Comparison of ENCODE assay signal across 28 cellular contexts in genomic region chr3:112782481-112782880, GRCh38.
A peak's percentile ranks its signal among the peaks of the same experiment; 100 is the strongest.
DNase-seq lines count a peak whose midpoint lies in the region; ATAC-seq, FAIRE-seq and TF ChIP-seq lines count a peak whose summit lies in the region.
"Had no signal": no experiment of that assay in that cellular context is flagged by ENCODE, and none has a peak within 500 bp of the region (broad histone marks: within the 10 kb centered on the region; RNA-seq: fewer than 3 reads in every experiment).

No MANE protein-coding gene starts in this region.

- H3K27me3 ChIP-seq in K562 (ENCODE audit: control insufficient read depth in 2 of 2, insufficient read depth in 2 of 2, low read length in 2 of 2): no peaks in the 10 kb centered on the region
- H3K27me3 ChIP-seq in Caco-2 (replicated peaks; ENCODE audit: control insufficient read depth, insufficient read depth, low read length): no peaks in the 10 kb centered on the region
- no peaks in the 10 kb centered on the region for H3K27me3 ChIP-seq in body of pancreas
- H3K27me3 ChIP-seq: SJSA1 had no signal

- H3K27me3 Mint-ChIP-seq in Caco-2 (ENCODE audit: insufficient read depth, unreplicated experiment): no peaks in the 10 kb centered on the region
- H3K27me3 Mint-ChIP-seq: B cell had no signal

- H3K9me1 ChIP-seq in K562 (ENCODE audit: control insufficient read depth, insufficient read depth, low read length): no peaks in the 10 kb centered on the region

- no peaks in the 10 kb centered on the region for H3K36me3 Mint-ChIP-seq in Caco-2 (ENCODE audit: insufficient read depth, unreplicated experiment)

- no peak overlapping the region for H3K4me2 ChIP-seq in K562 (ENCODE audit: insufficient read depth, low read length)
- H3K4me2 ChIP-seq: KMS-11, PC-9 had no signal

- no peaks in the 10 kb centered on the region for H3K9me3 Mint-ChIP-seq in Caco-2 (ENCODE audit: unreplicated experiment)

- H3K79me2 ChIP-seq in K562 (ENCODE audit: control insufficient read depth, insufficient read depth, low read length): no peaks in the 10 kb centered on the region

- TF ChIP-seq POLR2A in K562 (conservative IDR thresholded peaks at IDR 0.05) (no peak), body of pancreas (IDR thresholded peaks at IDR 0.05) (no peak)

- H3K4me3 ChIP-seq in K562 (no peak overlapping the region), Caco-2 (ENCODE audit: low read depth, low read length) (no peak overlapping the region), body of pancreas (no peak overlapping the region)
- H3K4me3 ChIP-seq: GM23248, PC-9, SJSA1 had no signal

- 0% methylated on average over 2 of the region's 2 CpGs for WGBS in K562 (ENCODE audit: insufficient coverage, low coverage, missing lambda C conversion rate)
- WGBS in body of pancreas, 2 donors: 32 to 34% methylated on average over 2 of the region's 2 CpGs

- CTCF ChIA-PET in K562 (lab: Yijun Ruan, JAX; ENCODE audit: low intra/inter-chr PET ratio): no interaction called here
- CTCF ChIA-PET in Caco-2 (lab: Charles Lee): no interaction called here

- H4K20me1 ChIP-seq in K562 (replicated peaks; ENCODE audit: control insufficient read depth, insufficient read depth, low read length): no peaks in the 10 kb centered on the region

- TF ChIP-seq CTCF in K562 (IDR thresholded peaks at IDR 0.05 in 2 of 3, conservative IDR thresholded peaks at IDR 0.05 in 1 of 3; ENCODE audit: insufficient read depth in 2 of 3, low read depth in 1 of 3, low read length in 3 of 3) (no peak), Caco-2 (IDR thresholded peaks at IDR 0.05; ENCODE audit: insufficient read depth in 1 of 2, low read depth in 1 of 2, low read length in 1 of 2, severe bottlenecking in 1 of 2, unreplicated experiment in 1 of 2) (no peak), body of pancreas (IDR thresholded peaks at IDR 0.05) (no peak)

- BruUV-seq in K562 (replicated peaks; lab: Mats Ljungman, UMichigan): no TSS peak
- no TSS peak for BruUV-seq in Caco-2 (replicated peaks; lab: Mats Ljungman, UMichigan)

- H2AFZ ChIP-seq in K562 (ENCODE audit: low read depth, low read length): no peak overlapping the region
- H2AFZ ChIP-seq: GM23248, PC-9 had no signal

- H3K9ac ChIP-seq in K562 (ENCODE audit: insufficient read depth in 1 of 2, low read depth in 2 of 2, low read length in 2 of 2): no peak overlapping the region
- H3K9ac ChIP-seq: GM23248, KMS-11 had no signal

- H3K27ac Mint-ChIP-seq in Caco-2 (ENCODE audit: unreplicated experiment): no peak overlapping the region
- H3K27ac Mint-ChIP-seq: B cell; CD8-positive, alpha-beta memory T cell; H9 had no signal

- H3K4me1 Mint-ChIP-seq in Caco-2 (ENCODE audit: low read depth, unreplicated experiment): peaks cover 22% of the 10 kb centered on the region
- H3K4me1 Mint-ChIP-seq: CD8-positive, alpha-beta memory T cell had no signal

- no peaks in the 10 kb centered on the region for H3K36me3 ChIP-seq in K562 (ENCODE audit: control insufficient read depth, insufficient read depth, low read length)
- no peaks in the 10 kb centered on the region for H3K36me3 ChIP-seq in Caco-2 (ENCODE audit: control insufficient read depth, insufficient read depth, low read length)
- no peaks in the 10 kb centered on the region for H3K36me3 ChIP-seq in body of pancreas (replicated peaks in 1 of 2; ENCODE audit: insufficient read depth in 1 of 2, low read depth in 2 of 2)
- H3K36me3 ChIP-seq: SJSA1 had no signal

- peak; percentile 18 for FAIRE-seq in GM18507 (lab: Jason Lieb, UNC)
- no peak for FAIRE-seq in K562 (lab: Jason Lieb, UNC)
- FAIRE-seq: HepG2 had no signal

- intact Hi-C loops in K562 (cut with micrococcal nuclease) (no loop called here), Caco-2 (cut with micrococcal nuclease; ENCODE audit: unreplicated experiment) (no loop called here), body of pancreas (cut with DNase I) (no loop called here)

- no peak for TF ChIP-seq RAD21 in K562 (CRISPR knock-in tag; conservative IDR thresholded peaks at IDR 0.05 in 1 of 2, IDR thresholded peaks at IDR 0.05 in 1 of 2)

- H3K9me3 ChIP-seq in K562 (replicated peaks; ENCODE audit: control insufficient read depth, insufficient read depth, low read depth, low read length) (no peaks in the 10 kb centered on the region), Caco-2 (peaks cover 4% of the 10 kb centered on the region), body of pancreas (no peaks in the 10 kb centered on the region)
- H3K9me3 ChIP-seq: SJSA1 had no signal

- POLR2A ChIA-PET in K562 (lab: Yijun Ruan, JAX): no interaction called here
- POLR2A ChIA-PET in Caco-2 (lab: Charles Lee): no interaction called here

- H3K4me1 ChIP-seq in K562 (replicated peaks in 1 of 2; ENCODE audit: control insufficient read depth in 2 of 2, insufficient read depth in 2 of 2, low read length in 2 of 2) (peaks cover 0 to 16% of the 10 kb centered on the region in 2 experiments; a peak in 3 of 5 replicates), Caco-2 (peaks cover 48% of the 10 kb centered on the region), body of pancreas (no peaks in the 10 kb centered on the region)
- H3K4me1 ChIP-seq: SJSA1 had no signal

- no peak overlapping the region for H3K4me3 Mint-ChIP-seq in Caco-2 (ENCODE audit: unreplicated experiment)
- H3K4me3 Mint-ChIP-seq: B cell; CD8-positive, alpha-beta memory T cell; H9 had no signal

- H3K27ac ChIP-seq in K562 (ENCODE audit: extremely low read depth, low read depth, low read length) (no peak overlapping the region), body of pancreas (no peak overlapping the region)
- H3K27ac ChIP-seq: C4-2B, GM23248, KMS-11, PC-9, SJSA1 had no signal

- DNase-seq in GM18507 (ENCODE audit: extremely low spot score, insufficient read length, low read depth): no peak
- DNase-seq in MV-4-11 (lab: John Stamatoyannopoulos, UW): peak; percentile 24
- no peak for DNase-seq in K562 (ENCODE audit: extremely low read depth in 1 of 4, low spot score in 3 of 4)
- DNase-seq in Caco-2: no peak
- no peak for DNase-seq in body of pancreas
- DNase-seq in stimulated activated CD4-positive, alpha-beta T cell treated with anti-CD3 and anti-CD28 coated beads, Interleukin-4, amount 100 ng/mL, for 4 hours: no peak
- no peak for DNase-seq in NCI-H2196 treated with DMSO at 0.1 percent for 48 hours (lab: John Stamatoyannopoulos, UW; ENCODE audit: unreplicated experiment)
- DNase-seq: Calu3; CD8-positive, alpha-beta memory T cell; DMS79 treated with DMSO at 0.1 percent for 48 hours; GM23248; H9; MM.1S; NCI-H1105; NCI-H1436 treated with DMSO at 0.1 percent for 48 hours; NCI-H187 treated with DMSO at 0.1 percent for 48 hours; NCI-H2107; NCI-H446; NCI-H524 treated with DMSO at 0.1 percent for 48 hours; NCI-H774; NK-92 treated with Interleukin-12 subunit alpha and Interleukin-12 subunit beta, amount 100 ng/mL, for 24 hours; PC-9 had no signal

- ATAC-seq in K562 (no peak), body of pancreas (no peak)
- ATAC-seq: HepG2, Right ventricle myocardium inferior had no signal

- no peak for TF ChIP-seq EP300 in K562 (IDR thresholded peaks at IDR 0.05; ENCODE audit: low read length)

- in situ Hi-C loops in K562 (cut with MboI): no loop called here

TF ChIP-seq in K562, 482 proteins besides CTCF, POLR2A, EP300 and RAD21:
- peak; percentile 26; the same call in 1 of the 2 replicates for TF ChIP-seq SPI1 (IDR thresholded peaks at IDR 0.05; ENCODE audit: borderline replicate concordance, low read depth, low read length)
- no peak for TF ChIP-seq FOXM1 (IDR thresholded peaks at IDR 0.05; ENCODE audit: low read depth)
- no peak for TF ChIP-seq FOXM1 (CRISPR knock-in tag; IDR thresholded peaks at IDR 0.05; ENCODE audit: low read depth)
- no peak for TF ChIP-seq FOSL1 (tag; conservative IDR thresholded peaks at IDR 0.05)
- peak; percentile 25; the same call in 1 of the 2 replicates for TF ChIP-seq MAFG (tag; conservative IDR thresholded peaks at IDR 0.05)
